7 cellular contexts compared by ENCODE assay signal in genomic region chr4:168367065-168367464, GRCh38.
"Had no signal": no experiment of that assay in that cellular context is flagged by ENCODE, and none has a peak within 500 bp of the region (broad histone marks: within the 10 kb centered on the region; RNA-seq: fewer than 3 reads in every experiment).

No MANE protein-coding gene starts in this region.

- H3K4me3 ChIP-seq: GM23248, K562 had no signal

- DNase-seq: GM23248, H9, IMR-90, Karpas-422 had no signal

- ATAC-seq: HCT116, K562 had no signal

- H3K27ac ChIP-seq: GM23248, KMS-11 had no signal
